9 cellular contexts compared by ENCODE assay signal in genomic region chr20:7375905-7376304, GRCh38.
A peak's percentile ranks its signal among the peaks of the same experiment; 100 is the strongest.
DNase-seq lines count a peak whose midpoint lies in the region; ATAC-seq and TF ChIP-seq lines count a peak whose summit lies in the region.
"Had no signal": no experiment of that assay in that cellular context is flagged by ENCODE, and none has a peak within 500 bp of the region (broad histone marks: within the 10 kb centered on the region; RNA-seq: fewer than 3 reads in every experiment).

No MANE protein-coding gene starts in this region.

- ATAC-seq in right lobe of liver (no peak), HG02642 (IDR thresholded peaks at IDR 0.05; ENCODE audit: poor library complexity, unreplicated experiment) (no peak)

- DNase-seq in DMS53 (lab: John Stamatoyannopoulos, UW) (peak; percentile 69), amniotic epithelial cell (ENCODE audit: low read depth) (peak; percentile 18), right lobe of liver (no peak), NCI-H1105 treated with DMSO at 0.1 percent for 48 hours (lab: John Stamatoyannopoulos, UW) (no peak)
- peak; percentile 7 for DNase-seq in Jurkat, Clone E6-1 (ENCODE audit: low read depth, low spot score)
- DNase-seq in activated T-cell treated with anti-CD3 and anti-CD28 coated beads, Interleukin-2, amount 50 U/mL, for 48 hours = no peak
- DNase-seq in effector CD4-positive, alpha-beta T cell = no peak

- TF ChIP-seq POLR2A in right lobe of liver (IDR thresholded peaks at IDR 0.05) = no peak

- no peaks in the 10 kb centered on the region for H3K27me3 ChIP-seq in right lobe of liver

- intact Hi-C loops in right lobe of liver (cut with DNase I) = no loop called here

- WGBS in right lobe of liver (ENCODE audit: insufficient coverage, low coverage, low lambda C conversion rate, missing lambda C conversion rate) = 26% methylated on average over 4 of the region's 4 CpGs

- H3K36me3 ChIP-seq in right lobe of liver = no peaks in the 10 kb centered on the region

- H3K4me3 ChIP-seq in Jurkat, Clone E6-1 (ENCODE audit: low read length) = no peak overlapping the region
- H3K4me3 ChIP-seq in right lobe of liver = no peak overlapping the region
- H3K4me3 ChIP-seq: lung had no signal

- peak; percentile 51 to 68 (median 64) for TF ChIP-seq CTCF in right lobe of liver (IDR thresholded peaks at IDR 0.05)

- no peaks in the 10 kb centered on the region for H3K9me3 ChIP-seq in right lobe of liver

- no peak overlapping the region for H3K27ac ChIP-seq in right lobe of liver

- H3K4me1 ChIP-seq in right lobe of liver = no peaks in the 10 kb centered on the region

Comparison
In these comparisons a context has a peak if more than half of its experiments do, and no peak if none do; other contexts are left out.
1. DNase-seq: peak in DMS53 (single experiment), Jurkat, Clone E6-1 (single experiment) and amniotic epithelial cell (single experiment); none in right lobe of liver (0 of 3), activated T-cell treated with anti-CD3 and anti-CD28 coated beads, Interleukin-2, amount 50 U/mL, for 48 hours (0 of 2), effector CD4-positive, alpha-beta T cell (single experiment) and NCI-H1105 treated with DMSO at 0.1 percent for 48 hours (single experiment).